In the genomic region with DNA sequence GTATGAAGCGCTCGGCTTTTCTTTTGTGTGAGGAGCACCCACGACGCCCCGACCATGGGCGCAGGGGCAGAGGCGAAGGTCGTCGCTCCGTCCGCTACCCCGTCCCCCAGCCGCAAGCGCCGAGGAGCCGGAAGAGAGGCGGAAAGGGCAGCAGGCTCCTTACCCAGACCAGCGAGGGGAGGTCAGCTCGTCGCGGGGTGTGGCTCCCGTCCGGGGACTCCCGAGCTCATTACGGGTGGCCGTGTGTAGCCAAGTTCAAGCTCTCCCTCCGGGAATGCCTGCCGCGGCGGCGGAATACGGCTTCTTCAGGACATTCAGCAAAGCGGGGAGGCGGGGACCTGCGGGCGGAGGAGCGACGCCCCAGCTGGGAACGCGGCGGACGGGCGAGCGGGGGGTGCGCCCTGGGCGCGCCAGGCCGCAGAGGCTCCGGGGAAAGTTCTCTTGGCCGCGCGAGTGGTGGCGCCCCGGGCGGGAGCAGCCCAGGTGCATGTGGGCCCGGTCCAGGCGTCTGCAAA, we compare ENCODE assay signal across 8 cellular contexts. TPM values are rescaled to one million over a fixed set of nuclear protein-coding genes. Genes with fewer than 3 reads are reported as not detected.
DNase-seq lines count a peak whose midpoint lies in the region; ATAC-seq, FAIRE-seq and TF ChIP-seq lines count a peak whose summit lies in the region.

No MANE protein-coding gene starts in this region.

- H3K27ac ChIP-seq in breast epithelium: peak overlapping the region; percentile 70 to 81
- H3K27ac ChIP-seq in keratinocyte (ENCODE audit: control insufficient read depth, insufficient read depth, low read length): no peak overlapping the region

- no peaks in the 10 kb centered on the region for H3K9me1 ChIP-seq in keratinocyte (ENCODE audit: control insufficient read depth, extremely low read depth, insufficient read depth, low read length)

- intact Hi-C loops in breast epithelium (cut with DNase I; ENCODE audit: low total_unique reads): no loop called here

- peak; percentile 36 for ATAC-seq in GM18502 (IDR thresholded peaks at IDR 0.05; ENCODE audit: poor library complexity, unreplicated experiment)
- ATAC-seq in HG02870 (IDR thresholded peaks at IDR 0.05; ENCODE audit: unreplicated experiment): peak; percentile 36

- H3K9ac ChIP-seq in keratinocyte (ENCODE audit: control insufficient read depth, extremely low read depth, insufficient read depth, low read length): peak overlapping the region; percentile 64

- TF ChIP-seq POLR2A in breast epithelium (IDR thresholded peaks at IDR 0.05): no peak

- H3K27me3 ChIP-seq in breast epithelium (no peaks in the 10 kb centered on the region), keratinocyte (ENCODE audit: control insufficient read depth, extremely low read depth, insufficient read depth, low read length) (no peaks in the 10 kb centered on the region)

- H3K4me3 ChIP-seq in breast epithelium (peak overlapping the region; percentile 68 to 85 (median 72)), keratinocyte (ENCODE audit: control insufficient read depth in 2 of 3, extremely low read depth in 1 of 3, insufficient read depth in 2 of 3, low read depth in 1 of 3, low read length in 3 of 3) (peak overlapping the region; percentile 73 to 84 (median 73))

- H4K20me1 ChIP-seq in keratinocyte (ENCODE audit: control insufficient read depth, extremely low read depth, insufficient read depth, low read length): no peaks in the 10 kb centered on the region

- DNase-seq in Ammon's horn (ENCODE audit: low spot score) (peak; percentile 35), NCI-H69 (lab: John Stamatoyannopoulos, UW) (peak; percentile 83), breast epithelium (ENCODE audit: low spot score in 2 of 2) (peak; percentile 51 to 74), keratinocyte (ENCODE audit: low read depth, low spot score) (no peak), GOT3 (lab: John Stamatoyannopoulos, UW) (no peak)
- DNase-seq in stimulated activated CD8-positive, alpha-beta memory T cell treated with anti-CD3 and anti-CD28 coated beads, Interleukin-4, amount 100 ng/mL, for 48 hours: peak; percentile 25

- dilution Hi-C loops in keratinocyte (cut with MboI; ENCODE audit: extremely low pct_ligation_motif_present, low sequenced_read_pairs): loop anchor here (25.0 kb wide), 1 partner anchor 207 kb away; no protein-coding TSS in a partner anchor

- FAIRE-seq in keratinocyte (lab: Jason Lieb, UNC): no peak

- H2AFZ ChIP-seq in keratinocyte (ENCODE audit: control insufficient read depth, low read length): peak overlapping the region; percentile 96

- H3K79me2 ChIP-seq in keratinocyte (ENCODE audit: control insufficient read depth, insufficient read depth, low read length): no peaks in the 10 kb centered on the region

- TF ChIP-seq CTCF in breast epithelium (IDR thresholded peaks at IDR 0.05) (no peak), keratinocyte (optimal IDR thresholded peaks at IDR 0.05 in 1 of 3, IDR thresholded peaks at IDR 0.05 in 1 of 3, conservative IDR thresholded peaks at IDR 0.05 in 1 of 3; ENCODE audit: extremely low read depth in 1 of 3, insufficient read depth in 2 of 3, low read length in 3 of 3) (no peak)

- no peaks in the 10 kb centered on the region for H3K36me3 ChIP-seq in breast epithelium
- H3K36me3 ChIP-seq in keratinocyte (ENCODE audit: control insufficient read depth in 2 of 2, extremely low read depth in 1 of 2, insufficient read depth in 2 of 2, low read length in 2 of 2): no peaks in the 10 kb centered on the region

- H3K4me2 ChIP-seq in keratinocyte (ENCODE audit: control insufficient read depth, extremely low read depth, insufficient read depth, low read depth, low read length): peak overlapping the region; percentile 97

- H3K9me3 ChIP-seq in breast epithelium (no peaks in the 10 kb centered on the region), keratinocyte (ENCODE audit: control insufficient read depth, low read depth, low read length) (no peaks in the 10 kb centered on the region)

- no peaks in the 10 kb centered on the region for H3K4me1 ChIP-seq in breast epithelium
- H3K4me1 ChIP-seq in keratinocyte (ENCODE audit: control insufficient read depth, extremely low read depth, insufficient read depth, low read length): peaks cover 4% of the 10 kb centered on the region

RNA-seq across cellular contexts. Expression of a gene that starts 0.6 kb away (rescaled TPM):
- total RNA-seq in breast epithelium: 10 to 100 TPM; 22.0 to 25.9 (median 22.6) TPM
- polyA plus RNA-seq in keratinocyte: 2.5 to 4.6 TPM (median 3.5 TPM) in 3 replicates
- polyA plus RNA-seq in keratinocyte (2011; ENCODE audit: low read depth): 12.1 TPM
- polyA plus RNA-seq in keratinocyte (2011; cell fraction: cytosol; rRNA removed): 2.7 and 5.9 TPM in 2 replicates
- polyA plus RNA-seq in keratinocyte (2011; cell fraction: nucleus; rRNA removed): 5.6 and 6.5 TPM in 2 replicates
- 2.7 and 5.5 TPM in 2 replicates for polyA plus RNA-seq in keratinocyte (2012; ENCODE audit: low replicate concordance)
- polyA minus RNA-seq in keratinocyte: 3.5 to 11.0 TPM (median 3.6 TPM) in 3 replicates
- polyA minus RNA-seq in keratinocyte (2011; cell fraction: cytosol; rRNA and poly(A)+ RNA removed): 4.8 TPM
- 14.2 and 35.8 TPM in 2 replicates for polyA minus RNA-seq in keratinocyte (2011; cell fraction: nucleus; rRNA and poly(A)+ RNA removed)

Comparison
In these comparisons a context has a peak if more than half of its experiments do, and no peak if none do; other contexts are left out.
1. DNase-seq: peak in Ammon's horn (single experiment), NCI-H69 (single experiment), breast epithelium (2 of 2) and stimulated activated CD8-positive, alpha-beta memory T cell treated with anti-CD3 and anti-CD28 coated beads, Interleukin-4, amount 100 ng/mL, for 48 hours (single experiment); none in keratinocyte (single experiment) and GOT3 (single experiment).